27 cellular contexts compared by ENCODE assay signal in genomic region chr18:29821544-29821943, GRCh38.
"Had no signal": no experiment of that assay in that cellular context is flagged by ENCODE, and none has a peak within 500 bp of the region (broad histone marks: within the 10 kb centered on the region; RNA-seq: fewer than 3 reads in every experiment).

No MANE protein-coding gene starts in this region.

- H3K36me3 ChIP-seq: colonic mucosa, esophagus muscularis mucosa, esophagus squamous epithelium, gastrocnemius medialis, gastroesophageal sphincter, heart left ventricle, heart right ventricle had no signal

- H3K9me3 ChIP-seq: colonic mucosa, esophagus muscularis mucosa, esophagus squamous epithelium, gastrocnemius medialis, gastroesophageal sphincter had no signal

- H3K27me3 ChIP-seq: colonic mucosa, dorsolateral prefrontal cortex, esophagus muscularis mucosa, esophagus squamous epithelium, foreskin keratinocyte, gastrocnemius medialis, gastroesophageal sphincter, heart left ventricle, heart right ventricle had no signal

- H3K27ac ChIP-seq: colonic mucosa, coronary artery, dorsolateral prefrontal cortex, epithelial cell of prostate, esophagus muscularis mucosa, esophagus squamous epithelium, foreskin keratinocyte, gastrocnemius medialis, gastroesophageal sphincter, heart left ventricle, heart right ventricle had no signal

- FAIRE-seq: endometrium, endothelial cell of umbilical vein, frontal cortex had no signal

- DNase-seq: colonic mucosa; cortex of kidney; dermis blood vessel endothelial cell; dorsolateral prefrontal cortex; effector CD4-positive, alpha-beta T cell; effector CD8-positive, alpha-beta T cell; effector memory CD4-positive, alpha-beta T cell; effector memory CD8-positive, alpha-beta T cell; endodermal cell; erythroblast; esophagus squamous epithelium; foreskin fibroblast; foreskin keratinocyte; foreskin melanocyte; gastrocnemius medialis; glutamatergic neuron; head of caudate nucleus; heart left ventricle; heart right ventricle had no signal

- ATAC-seq: effector memory CD8-positive, alpha-beta T cell; esophagus mucosa; foreskin keratinocyte; gastrocnemius medialis; gastroesophageal sphincter; heart left ventricle; heart right ventricle had no signal

- H3K4me3 ChIP-seq: colonic mucosa, coronary artery, dorsolateral prefrontal cortex, esophagus muscularis mucosa, esophagus squamous epithelium, gastrocnemius medialis, gastroesophageal sphincter, heart left ventricle, heart right ventricle had no signal

- H3K4me1 ChIP-seq: colonic mucosa, esophagus muscularis mucosa, esophagus squamous epithelium, foreskin keratinocyte, gastrocnemius medialis, gastroesophageal sphincter, heart left ventricle, heart right ventricle had no signal
